8 cellular contexts compared by ENCODE assay signal in the genomic region with DNA sequence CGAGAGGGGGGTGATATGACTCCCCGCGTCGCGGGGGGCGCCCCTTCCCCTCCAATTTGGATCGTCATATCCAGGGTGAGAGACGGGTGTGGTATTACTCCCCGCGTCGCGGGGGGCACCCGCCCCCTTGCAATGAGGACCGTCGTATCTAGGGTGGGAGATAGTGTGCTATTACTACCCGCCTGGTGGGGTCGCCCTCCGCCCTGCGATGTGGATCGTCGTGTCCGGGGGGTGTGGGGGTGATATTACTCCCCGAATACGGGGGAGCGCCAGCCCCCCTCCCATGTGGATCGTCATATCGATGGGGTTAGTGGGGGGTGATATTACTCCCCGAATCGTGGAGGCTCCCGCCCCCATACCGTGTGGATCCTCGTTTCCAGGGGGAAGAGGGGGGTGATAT. TPM values are rescaled to one million over a fixed set of nuclear protein-coding genes. Genes with fewer than 3 reads are reported as not detected.
DNase-seq lines count a peak whose midpoint lies in the region; ATAC-seq, FAIRE-seq and TF ChIP-seq lines count a peak whose summit lies in the region.

No MANE protein-coding gene starts in this region.

- H3K4me3 ChIP-seq in SK-N-SH (ENCODE audit: low read depth in 2 of 2, low read length in 1 of 2), result peak overlapping the region; percentile 48 to 58
- no peak overlapping the region for H3K4me3 ChIP-seq in keratinocyte (ENCODE audit: control insufficient read depth in 2 of 3, extremely low read depth in 1 of 3, insufficient read depth in 2 of 3, low read depth in 1 of 3, low read length in 3 of 3)

- FAIRE-seq in keratinocyte (lab: Jason Lieb, UNC), result no peak

- H3K4me1 Mint-ChIP-seq in activated naive CD8-positive, alpha-beta T cell treated with anti-CD3 and anti-CD28 coated beads for 36 hours, result peaks cover 6% of the 10 kb centered on the region
- H3K4me1 Mint-ChIP-seq in stimulated activated effector memory CD8-positive, alpha-beta T cell treated with anti-CD3 and anti-CD28 coated beads, Interleukin-12 subunit alpha, Interleukin-12 subunit beta, amount 100 ng/mL, for 72 hours, result peaks cover 8% of the 10 kb centered on the region

- no peaks in the 10 kb centered on the region for H3F3A ChIP-seq in SK-N-SH (replicated peaks; ENCODE audit: insufficient read depth)

- no peaks in the 10 kb centered on the region; the same call in 1 of the 2 replicates for H3K27me3 ChIP-seq in SK-N-SH (ENCODE audit: insufficient read depth)
- peaks cover 3% of the 10 kb centered on the region for H3K27me3 ChIP-seq in keratinocyte (ENCODE audit: control insufficient read depth, extremely low read depth, insufficient read depth, low read length)

- H3K4me2 ChIP-seq in SK-N-SH (peak overlapping the region; percentile 96), keratinocyte (ENCODE audit: control insufficient read depth, extremely low read depth, insufficient read depth, low read depth, low read length) (no peak overlapping the region)

- H3K9me3 ChIP-seq in SK-N-SH, result no peaks in the 10 kb centered on the region
- H3K9me3 ChIP-seq in keratinocyte (ENCODE audit: control insufficient read depth, low read depth, low read length), result no peaks in the 10 kb centered on the region

- no peaks in the 10 kb centered on the region for H3K9me3 Mint-ChIP-seq in activated naive CD8-positive, alpha-beta T cell treated with anti-CD3 and anti-CD28 coated beads for 36 hours
- H3K9me3 Mint-ChIP-seq in stimulated activated effector memory CD8-positive, alpha-beta T cell treated with anti-CD3 and anti-CD28 coated beads, Interleukin-12 subunit alpha, Interleukin-12 subunit beta, amount 100 ng/mL, for 72 hours, result no peaks in the 10 kb centered on the region

- peak overlapping the region; percentile 51 for H3K4me3 Mint-ChIP-seq in activated naive CD8-positive, alpha-beta T cell treated with anti-CD3 and anti-CD28 coated beads for 36 hours
- H3K4me3 Mint-ChIP-seq in stimulated activated effector memory CD8-positive, alpha-beta T cell treated with anti-CD3 and anti-CD28 coated beads, Interleukin-12 subunit alpha, Interleukin-12 subunit beta, amount 100 ng/mL, for 72 hours, result peak overlapping the region; percentile 44

- dilution Hi-C loops in keratinocyte (cut with MboI; ENCODE audit: extremely low pct_ligation_motif_present, low sequenced_read_pairs), result no loop called here

- H3K27ac Mint-ChIP-seq in activated naive CD8-positive, alpha-beta T cell treated with anti-CD3 and anti-CD28 coated beads for 36 hours, result no peak overlapping the region
- H3K27ac Mint-ChIP-seq in stimulated activated effector memory CD8-positive, alpha-beta T cell treated with anti-CD3 and anti-CD28 coated beads, Interleukin-12 subunit alpha, Interleukin-12 subunit beta, amount 100 ng/mL, for 72 hours, result no peak overlapping the region

- H2AFZ ChIP-seq in SK-N-SH (ENCODE audit: low read depth) (peak overlapping the region; percentile 83), keratinocyte (ENCODE audit: control insufficient read depth, low read length) (peak overlapping the region; percentile 12)

- H3K9ac ChIP-seq in SK-N-SH (no peak overlapping the region), keratinocyte (ENCODE audit: control insufficient read depth, extremely low read depth, insufficient read depth, low read length) (no peak overlapping the region)

- TF ChIP-seq EP300 in SK-N-SH (IDR thresholded peaks at IDR 0.05; ENCODE audit: borderline replicate concordance in 1 of 2, low read depth in 1 of 2, low read length in 1 of 2), result no peak

- peak; percentile 79 for ATAC-seq in stimulated activated effector memory CD8-positive, alpha-beta T cell treated with anti-CD3 and anti-CD28 coated beads, Interleukin-12 subunit alpha, Interleukin-12 subunit beta, amount 100 ng/mL, for 72 hours
- ATAC-seq in GM19351 (IDR thresholded peaks at IDR 0.05; ENCODE audit: unreplicated experiment) (no peak), GM21825 (IDR thresholded peaks at IDR 0.05; ENCODE audit: unreplicated experiment) (no peak)

- H3K9me2 ChIP-seq in SK-N-SH, result no peaks in the 10 kb centered on the region

- TF ChIP-seq CTCF in SK-N-SH (IDR thresholded peaks at IDR 0.05), result peak; percentile 62
- peak in 1 of 3 experiments; percentile 47 for TF ChIP-seq CTCF in keratinocyte (optimal IDR thresholded peaks at IDR 0.05 in 1 of 3, IDR thresholded peaks at IDR 0.05 in 1 of 3, conservative IDR thresholded peaks at IDR 0.05 in 1 of 3; ENCODE audit: extremely low read depth in 1 of 3, insufficient read depth in 2 of 3, low read length in 3 of 3)

- TF ChIP-seq RAD21 in SK-N-SH (IDR thresholded peaks at IDR 0.05; ENCODE audit: low read length), result peak; percentile 57

- H3K79me2 ChIP-seq in SK-N-SH (ENCODE audit: insufficient read depth) (no peaks in the 10 kb centered on the region), keratinocyte (ENCODE audit: control insufficient read depth, insufficient read depth, low read length) (no peaks in the 10 kb centered on the region)

- POLR2A ChIA-PET in SK-N-SH (lab: Yijun Ruan, JAX), result no interaction called here

- peaks cover 5% of the 10 kb centered on the region for H3K27me3 Mint-ChIP-seq in activated naive CD8-positive, alpha-beta T cell treated with anti-CD3 and anti-CD28 coated beads for 36 hours

- H4K20me1 ChIP-seq in SK-N-SH (ENCODE audit: insufficient read depth) (no peaks in the 10 kb centered on the region), keratinocyte (ENCODE audit: control insufficient read depth, extremely low read depth, insufficient read depth, low read length) (no peaks in the 10 kb centered on the region)

- DNase-seq in SK-N-SH (peak; percentile 65), keratinocyte (ENCODE audit: low read depth, low spot score) (no peak), SKM-1 (lab: John Stamatoyannopoulos, UW; ENCODE audit: unreplicated experiment) (no peak), glomerular visceral epithelial cell (ENCODE audit: extremely low spot score) (no peak)
- peak; percentile 56 for DNase-seq in activated naive CD8-positive, alpha-beta T cell treated with anti-CD3 and anti-CD28 coated beads for 36 hours
- DNase-seq in stimulated activated effector memory CD8-positive, alpha-beta T cell treated with anti-CD3 and anti-CD28 coated beads, Interleukin-12 subunit alpha, Interleukin-12 subunit beta, amount 100 ng/mL, for 72 hours (ENCODE audit: low spot score in 2 of 2), result peak in 1 of 2 donors; percentile 69

- 3% methylated on average over 5 of the region's 32 CpGs for WGBS in SK-N-SH (ENCODE audit: low lambda C conversion rate)

- H3K36me3 ChIP-seq in SK-N-SH (replicated peaks in 1 of 2; ENCODE audit: control insufficient read depth in 1 of 2, insufficient read depth in 2 of 2, low read length in 1 of 2), result no peaks in the 10 kb centered on the region
- H3K36me3 ChIP-seq in keratinocyte (ENCODE audit: control insufficient read depth in 2 of 2, extremely low read depth in 1 of 2, insufficient read depth in 2 of 2, low read length in 2 of 2), result no peaks in the 10 kb centered on the region

- no peaks in the 10 kb centered on the region for H3K9me1 ChIP-seq in keratinocyte (ENCODE audit: control insufficient read depth, extremely low read depth, insufficient read depth, low read length)

- CTCF ChIA-PET in SK-N-SH (lab: Yijun Ruan, JAX), result interaction anchor here (0.5 to 1.2 kb wide), 6 partner anchors 64 to 286 kb away, joined by 3 to 5 read pairs (median 3); no protein-coding TSS in a partner anchor

- H3K36me3 Mint-ChIP-seq in activated naive CD8-positive, alpha-beta T cell treated with anti-CD3 and anti-CD28 coated beads for 36 hours, result no peaks in the 10 kb centered on the region
- no peaks in the 10 kb centered on the region for H3K36me3 Mint-ChIP-seq in stimulated activated effector memory CD8-positive, alpha-beta T cell treated with anti-CD3 and anti-CD28 coated beads, Interleukin-12 subunit alpha, Interleukin-12 subunit beta, amount 100 ng/mL, for 72 hours

- H3K4me1 ChIP-seq in SK-N-SH (ENCODE audit: control insufficient read depth in 1 of 2, insufficient read depth in 2 of 2, low read depth in 1 of 2, low read length in 1 of 2) (peaks cover 0 to 6% of the 10 kb centered on the region in 2 experiments; a peak in 1 of 4 replicates), keratinocyte (ENCODE audit: control insufficient read depth, extremely low read depth, insufficient read depth, low read length) (peaks cover 3% of the 10 kb centered on the region)

- no peak overlapping the region for H3K27ac ChIP-seq in SK-N-SH (ENCODE audit: low read depth in 2 of 2, low read length in 1 of 2)
- H3K27ac ChIP-seq in keratinocyte (ENCODE audit: control insufficient read depth, insufficient read depth, low read length), result no peak overlapping the region

TF ChIP-seq in SK-N-SH, 30 proteins besides CTCF, POLR2A, EP300 and RAD21 (continues in another document):
- TF ChIP-seq POLR2AphosphoS5 (IDR thresholded peaks at IDR 0.05; ENCODE audit: low read depth, low read length), result no peak
- TF ChIP-seq EZH2phosphoT487 (IDR thresholded peaks at IDR 0.05; ENCODE audit: borderline replicate concordance, low read depth), result no peak
- TF ChIP-seq, protein P1, sequence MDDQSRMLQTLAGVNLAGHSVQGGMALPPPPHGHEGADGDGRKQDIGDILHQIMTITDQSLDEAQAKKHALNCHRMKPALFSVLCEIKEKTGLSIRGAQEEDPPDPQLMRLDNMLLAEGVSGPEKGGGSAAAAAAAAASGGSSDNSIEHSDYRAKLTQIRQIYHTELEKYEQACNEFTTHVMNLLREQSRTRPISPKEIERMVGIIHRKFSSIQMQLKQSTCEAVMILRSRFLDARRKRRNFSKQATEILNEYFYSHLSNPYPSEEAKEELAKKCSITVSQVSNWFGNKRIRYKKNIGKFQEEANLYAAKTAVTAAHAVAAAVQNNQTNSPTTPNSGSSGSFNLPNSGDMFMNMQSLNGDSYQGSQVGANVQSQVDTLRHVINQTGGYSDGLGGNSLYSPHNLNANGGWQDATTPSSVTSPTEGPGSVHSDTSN (IDR thresholded peaks at IDR 0.05), result no peak
- no peak for TF ChIP-seq CHD2 (IDR thresholded peaks at IDR 0.05; ENCODE audit: low read length, partially characterized antibody)
- TF ChIP-seq, protein P2, sequence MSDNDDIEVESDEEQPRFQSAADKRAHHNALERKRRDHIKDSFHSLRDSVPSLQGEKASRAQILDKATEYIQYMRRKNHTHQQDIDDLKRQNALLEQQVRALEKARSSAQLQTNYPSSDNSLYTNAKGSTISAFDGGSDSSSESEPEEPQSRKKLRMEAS (IDR thresholded peaks at IDR 0.05; ENCODE audit: low read depth), result no peak

RNA-seq across cellular contexts. Expression of a gene that starts 29.2 kb away (rescaled TPM):
- polyA plus RNA-seq in SK-N-SH (2012; rRNA removed) (0.05 TPM in 1 of 2 replicates, not detected in the other), keratinocyte (0.56 to 2.3 TPM (median 1.5 TPM) in 3 replicates)
- 0.05 TPM in 2 replicates for polyA plus RNA-seq in SK-N-SH (2012; cell fraction: cytosol; rRNA removed)
- polyA plus RNA-seq in SK-N-SH (2012; cell fraction: nucleus; rRNA removed), result 0.15 and 0.18 TPM in 2 replicates
- total RNA-seq in activated naive CD8-positive, alpha-beta T cell treated with anti-CD3 and anti-CD28 coated beads for 36 hours, result 100 to 1,000 TPM; 111 to 117 TPM
- polyA plus RNA-seq in keratinocyte (2011; ENCODE audit: low read depth), result 1.4 TPM
- 0.95 and 1.2 TPM in 2 replicates for polyA plus RNA-seq in keratinocyte (2011; cell fraction: cytosol; rRNA removed)
- 0.59 and 0.76 TPM in 2 replicates for polyA plus RNA-seq in keratinocyte (2011; cell fraction: nucleus; rRNA removed)
- polyA plus RNA-seq in keratinocyte (2012; ENCODE audit: low replicate concordance), result 0.32 and 0.83 TPM in 2 replicates
- 0.43 TPM in 1 of 3 replicates, not detected in the others for polyA minus RNA-seq in keratinocyte
- not detected for polyA minus RNA-seq in keratinocyte (2011; cell fraction: cytosol; rRNA and poly(A)+ RNA removed)
- not detected in 2 replicates for polyA minus RNA-seq in keratinocyte (2011; cell fraction: nucleus; rRNA and poly(A)+ RNA removed)

Comparison
In these comparisons a context has a peak if more than half of its experiments do, and no peak if none do; other contexts are left out.
1. DNase-seq: peak in SK-N-SH (single experiment) and activated naive CD8-positive, alpha-beta T cell treated with anti-CD3 and anti-CD28 coated beads for 36 hours (single experiment); none in keratinocyte (single experiment), SKM-1 (single experiment) and glomerular visceral epithelial cell (single experiment).
2. H3K4me3 ChIP-seq: peak in SK-N-SH (2 of 2); none in keratinocyte (0 of 3).